In the genomic region with DNA sequence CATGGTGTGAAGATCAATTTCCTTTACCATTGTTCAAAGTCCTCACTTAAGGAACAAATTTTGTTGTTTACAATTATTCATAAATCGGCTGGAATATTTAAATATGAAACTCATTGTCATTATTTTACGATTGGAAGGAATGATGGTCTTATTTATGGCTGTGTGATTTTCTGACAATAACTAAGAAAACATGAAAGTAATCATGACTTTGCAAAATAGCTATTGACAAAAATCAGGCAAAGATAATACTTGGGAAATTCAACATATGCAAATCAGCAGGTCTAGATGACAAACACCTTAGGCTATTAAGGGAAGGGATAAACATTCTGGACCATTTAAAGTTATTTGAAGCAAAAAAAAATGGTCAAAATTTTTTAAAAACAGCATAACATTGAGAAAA, we compare ENCODE assay signal across 34 cellular contexts.
"Had no signal": no experiment of that assay in that cellular context is flagged by ENCODE, and none has a peak within 500 bp of the region (broad histone marks: within the 10 kb centered on the region; RNA-seq: fewer than 3 reads in every experiment).

No MANE protein-coding gene starts in this region.

- H3K36me3 Mint-ChIP-seq: T-cell had no signal

- H3K4me1 Mint-ChIP-seq: T-cell had no signal

- H3K27ac Mint-ChIP-seq: T-cell had no signal

- H3K27me3 ChIP-seq: MG63, SJCRH30 had no signal

- H3K4me3 ChIP-seq: MG63, SJCRH30, SK-N-MC had no signal

- H3K9me3 ChIP-seq: MG63, SJCRH30 had no signal

- ATAC-seq: Panc1, PC-3, Right ventricle myocardium inferior, T-cell had no signal

- H3K36me3 ChIP-seq: MG63, SJCRH30 had no signal

- DNase-seq: Kasumi-1; MG63; NCI-H1048; NCI-H1092 treated with DMSO at 0.1 percent for 48 hours; NCI-H1105 treated with DMSO at 0.1 percent for 48 hours; NCI-H1417; NCI-H1436; NCI-H146; NCI-H1694; NCI-H187; NCI-H1930; NCI-H2029 treated with DMSO at 0.1 percent for 48 hours; NCI-H2081 treated with DMSO at 0.1 percent for 48 hours; NCI-H2107; NCI-H2171; NCI-H226; NCI-H446 treated with DMSO at 0.1 percent for 48 hours; NCI-H510A; NCI-H524; NCI-H526; NCI-H69; NCI-H748 treated with DMSO at 0.1 percent for 48 hours; NCI-H82; NK-92 treated with Interleukin-12 subunit alpha and Interleukin-12 subunit beta, amount 100 ng/mL, for 24 hours; OCI-M1; SHP77; SIG-M5; SJCRH30; T-cell had no signal

- H3K27ac ChIP-seq: RWPE1, SJCRH30, SK-N-MC had no signal

- H3K4me3 Mint-ChIP-seq: T-cell had no signal

- H3K27me3 Mint-ChIP-seq: T-cell had no signal

- H3K4me1 ChIP-seq: SJCRH30 had no signal
